ENCODE assay signal across 21 cellular contexts in the genomic region with DNA sequence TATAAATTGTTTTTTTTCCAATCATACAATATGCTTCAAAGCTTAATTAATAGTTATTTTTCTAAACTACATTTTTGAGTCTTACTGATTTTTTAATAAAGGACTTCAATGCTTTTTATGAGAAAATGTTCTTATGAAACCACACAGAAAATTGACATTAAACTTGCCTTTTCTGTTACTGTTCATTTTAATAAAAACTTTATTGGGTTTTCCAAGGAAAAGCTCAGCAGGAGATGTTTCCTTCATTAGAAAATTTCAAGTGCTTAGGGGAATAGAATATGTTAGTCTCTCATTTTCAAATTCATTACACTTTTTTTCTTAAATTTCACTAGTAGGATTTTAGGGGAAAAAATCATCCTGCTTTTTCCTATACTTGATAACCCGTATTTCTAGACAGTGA.
"Had no signal": no experiment of that assay in that cellular context is flagged by ENCODE, and none has a peak within 500 bp of the region (broad histone marks: within the 10 kb centered on the region; RNA-seq: fewer than 3 reads in every experiment).

No MANE protein-coding gene starts in this region.

- DNase-seq: colonic mucosa; cortex of kidney; effector CD8-positive, alpha-beta T cell; effector memory CD8-positive, alpha-beta T cell; endodermal cell; foreskin keratinocyte; gastrocnemius medialis; glutamatergic neuron; head of caudate nucleus; heart right ventricle; hippocampal formation; left cardiac atrium; left lung; left ventricle myocardium superior; lower lobe of right lung; mesenchymal stem cell; mucosa of descending colon had no signal

- H3K4me3 ChIP-seq: colonic mucosa, esophagus muscularis mucosa, gastrocnemius medialis, heart right ventricle, left lung, lower lobe of right lung, mucosa of descending colon had no signal

- H3K27me3 ChIP-seq: colonic mucosa, esophagus muscularis mucosa, foreskin keratinocyte, gastrocnemius medialis, heart right ventricle, left lung had no signal

- H3K4me1 ChIP-seq: colonic mucosa, esophagus muscularis mucosa, foreskin keratinocyte, gastrocnemius medialis, heart right ventricle, left lung, lower lobe of right lung had no signal

- H3K9me3 ChIP-seq: colonic mucosa, esophagus muscularis mucosa, gastrocnemius medialis, left lung, lower lobe of right lung, mucosa of descending colon had no signal

- FAIRE-seq: endothelial cell of umbilical vein, islet of Langerhans, keratinocyte had no signal

- H3K27ac ChIP-seq: colonic mucosa, esophagus muscularis mucosa, foreskin keratinocyte, gastrocnemius medialis, heart right ventricle, left lung, lower lobe of right lung had no signal

- H3K36me3 ChIP-seq: colonic mucosa, esophagus muscularis mucosa, gastrocnemius medialis, heart right ventricle, left lung, lower lobe of right lung had no signal
